In the genomic region with DNA sequence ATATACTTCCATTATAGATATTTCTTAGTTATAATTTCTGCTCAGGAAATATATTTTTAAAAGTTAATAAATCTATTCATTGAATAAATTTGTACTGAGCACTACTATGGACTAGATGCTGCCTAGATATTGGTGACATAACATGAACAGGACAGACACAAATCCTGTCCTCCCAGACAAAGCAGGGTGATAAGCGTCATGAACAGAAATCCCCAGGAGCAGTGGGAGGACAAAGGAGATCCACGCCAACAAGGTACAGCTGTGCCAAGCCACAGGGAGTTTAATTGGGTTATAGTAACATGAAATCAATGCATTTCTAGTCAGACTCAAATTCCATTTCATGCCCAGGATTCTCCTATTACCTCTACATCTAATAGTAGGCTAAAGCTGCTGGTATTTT, we compare ENCODE assay signal across 18 cellular contexts.
"Had no signal": no experiment of that assay in that cellular context is flagged by ENCODE, and none has a peak within 500 bp of the region (broad histone marks: within the 10 kb centered on the region; RNA-seq: fewer than 3 reads in every experiment).

No MANE protein-coding gene starts in this region.

- H3K27ac Mint-ChIP-seq: T-cell had no signal

- H3K4me3 Mint-ChIP-seq: IgD-negative memory B cell, T-cell had no signal

- H3K9me3 Mint-ChIP-seq: IgD-negative memory B cell, T-cell had no signal

- H3K4me1 Mint-ChIP-seq: IgD-negative memory B cell, T-cell had no signal

- DNase-seq: Kasumi-1, MM.1S, NCI-H1092 treated with DMSO at 0.1 percent for 48 hours, NCI-H1436, NCI-H187 treated with DMSO at 0.1 percent for 48 hours, NCI-H2029 treated with DMSO at 0.1 percent for 48 hours, NCI-H2171 treated with DMSO at 0.1 percent for 48 hours, NCI-H345, NCI-H446 treated with DMSO at 0.1 percent for 48 hours, NCI-H510A treated with DMSO at 0.1 percent for 48 hours, NCI-H526, Right ventricle myocardium superior, RPMI8226, SIG-M5, SW 1271, T-cell had no signal

- H3K27me3 Mint-ChIP-seq: IgD-negative memory B cell, T-cell had no signal

- H3K36me3 Mint-ChIP-seq: IgD-negative memory B cell, T-cell had no signal

- H3K4me3 ChIP-seq: K562 had no signal
